ENCODE assay signal across 1 cellular context in genomic region chrX:24146283-24146865, GRCh38.
A peak's percentile ranks its signal among the peaks of the same experiment; 100 is the strongest.
TF ChIP-seq lines count a peak whose summit lies in the region.

No MANE protein-coding gene starts in this region.

TF ChIP-seq in HEK293, 187 proteins besides CTCF, POLR2A, EP300 and RAD21 (continued from another document):
- no peak for TF ChIP-seq ZBTB49 (tag by site-specific recombination; IDR thresholded peaks at IDR 0.05; ENCODE audit: low read depth)
- no peak for TF ChIP-seq HOXC10 (CRISPR knock-in tag; IDR thresholded peaks at IDR 0.05)
- TF ChIP-seq ZNF837 (tag by site-specific recombination; IDR thresholded peaks at IDR 0.05): no peak
- no peak for TF ChIP-seq ZNF16 (tag by site-specific recombination; IDR thresholded peaks at IDR 0.05; ENCODE audit: low read depth)
- TF ChIP-seq SP2 (tag by site-specific recombination; IDR thresholded peaks at IDR 0.05): peak; percentile 24; the same call in 1 of the 2 replicates
- no peak for TF ChIP-seq KLF16 (tag by site-specific recombination; IDR thresholded peaks at IDR 0.05)
- TF ChIP-seq OSR2 (tag by site-specific recombination; IDR thresholded peaks at IDR 0.05): peak; percentile 96
- no peak for TF ChIP-seq ZNF169 (tag by site-specific recombination; IDR thresholded peaks at IDR 0.05)
- 0 out of 2 replicates have a peak, but pooled peaks have one; percentile 52 for TF ChIP-seq ZNF561 (tag by site-specific recombination; IDR thresholded peaks at IDR 0.05; ENCODE audit: borderline replicate concordance)
- TF ChIP-seq KLF9 (tag by site-specific recombination; IDR thresholded peaks at IDR 0.05; ENCODE audit: low read depth): no peak
- TF ChIP-seq HIC1 (tag by site-specific recombination; IDR thresholded peaks at IDR 0.05): peak; percentile 94
- peak; percentile 63 for TF ChIP-seq ATF2 (tag by site-specific recombination; IDR thresholded peaks at IDR 0.05; ENCODE audit: low read depth)
- no peak for TF ChIP-seq YY1 (tag by site-specific recombination; IDR thresholded peaks at IDR 0.05)
- no peak for TF ChIP-seq GLI4 (tag by site-specific recombination; IDR thresholded peaks at IDR 0.05)
- no peak; the same call in 1 of the 2 replicates for TF ChIP-seq ZSCAN4 (tag by site-specific recombination; IDR thresholded peaks at IDR 0.05)
- TF ChIP-seq ZNF785 (tag by site-specific recombination; IDR thresholded peaks at IDR 0.05): no peak
- TF ChIP-seq ZNF324 (tag by site-specific recombination; IDR thresholded peaks at IDR 0.05): 0 out of 2 replicates have a peak, but pooled peaks have one; percentile 14
- no peak for TF ChIP-seq ZNF510 (tag by site-specific recombination; IDR thresholded peaks at IDR 0.05; ENCODE audit: insufficient replicate concordance)
- TF ChIP-seq ZNF138 (tag by site-specific recombination; IDR thresholded peaks at IDR 0.05; ENCODE audit: borderline replicate concordance): no peak
- no peak for TF ChIP-seq ZNF398 (tag by site-specific recombination; IDR thresholded peaks at IDR 0.05)
- TF ChIP-seq INSM2 (tag by site-specific recombination; IDR thresholded peaks at IDR 0.05): peak; percentile 89
- TF ChIP-seq REPIN1 (tag by site-specific recombination; IDR thresholded peaks at IDR 0.05; ENCODE audit: low read depth): no peak
- TF ChIP-seq ZNF560 (tag by site-specific recombination; IDR thresholded peaks at IDR 0.05; ENCODE audit: borderline replicate concordance): no peak
- TF ChIP-seq ZSCAN30 (tag by site-specific recombination; IDR thresholded peaks at IDR 0.05): peak; percentile 89
- TF ChIP-seq ZNF391 (tag by site-specific recombination; IDR thresholded peaks at IDR 0.05; ENCODE audit: borderline replicate concordance, low read depth): peak; percentile 58; the same call in 1 of the 2 replicates
- TF ChIP-seq ZNF830 (tag by site-specific recombination; IDR thresholded peaks at IDR 0.05; ENCODE audit: low read depth): no peak
- TF ChIP-seq ZNF239 (tag by site-specific recombination; IDR thresholded peaks at IDR 0.05): no peak
- TF ChIP-seq TCF7L2 (IDR thresholded peaks at IDR 0.05; ENCODE audit: borderline replicate concordance, low read depth, low read length): peak; percentile 99
- no peak for TF ChIP-seq ZNF23 (tag by site-specific recombination; IDR thresholded peaks at IDR 0.05; ENCODE audit: borderline replicate concordance)
- TF ChIP-seq ZNF155 (tag by site-specific recombination; IDR thresholded peaks at IDR 0.05): no peak
- TF ChIP-seq ZNF280C (tag by site-specific recombination; IDR thresholded peaks at IDR 0.05): no peak
- no peak for TF ChIP-seq ZFP3 (tag by site-specific recombination; IDR thresholded peaks at IDR 0.05; ENCODE audit: low read depth)
- TF ChIP-seq ZNF354C (tag by site-specific recombination; IDR thresholded peaks at IDR 0.05; ENCODE audit: borderline replicate concordance, low read depth): no peak
- TF ChIP-seq ZNF184 (tag by site-specific recombination; IDR thresholded peaks at IDR 0.05): no peak
- TF ChIP-seq KLF17 (tag by site-specific recombination; IDR thresholded peaks at IDR 0.05): no peak
- no peak; the same call in 1 of the 2 replicates for TF ChIP-seq ZNF121 (tag by site-specific recombination; IDR thresholded peaks at IDR 0.05)
- TF ChIP-seq ZNF639 (tag by site-specific recombination; IDR thresholded peaks at IDR 0.05): peak; percentile 87; the same call in 1 of the 2 replicates
- TF ChIP-seq ZNF114 (tag by site-specific recombination; IDR thresholded peaks at IDR 0.05): no peak
- TF ChIP-seq ZNF747 (tag by site-specific recombination; IDR thresholded peaks at IDR 0.05): no peak
- no peak for TF ChIP-seq ZNF621 (tag by site-specific recombination; IDR thresholded peaks at IDR 0.05)
- TF ChIP-seq PRDM4 (tag by site-specific recombination; IDR thresholded peaks at IDR 0.05): peak; percentile 89
TF ChIP-seq in HEK293: peak in this region for 57.
